32 cellular contexts compared by ENCODE assay signal in genomic region chr3:134075568-134075825, GRCh38. TPM values are rescaled to one million over a fixed set of nuclear protein-coding genes. Genes with fewer than 3 reads are reported as not detected.
"Had no signal": no experiment of that assay in that cellular context is flagged by ENCODE, and none has a peak within 500 bp of the region (broad histone marks: within the 10 kb centered on the region; RNA-seq: fewer than 3 reads in every experiment).

No MANE protein-coding gene starts in this region.

- H3K27ac ChIP-seq: adrenal gland, ascending aorta, breast epithelium, cardiac muscle cell, coronary artery, dorsolateral prefrontal cortex, esophagus muscularis mucosa, foreskin keratinocyte, gastrocnemius medialis had no signal

- H3K36me3 Mint-ChIP-seq: activated naive CD4-positive, alpha-beta T cell treated with anti-CD3 and anti-CD28 coated beads, Interleukin-2, amount 50 U/mL, for 24 hours; activated naive CD8-positive, alpha-beta T cell treated with anti-CD3 and anti-CD28 coated beads for 36 hours; brain had no signal

- H3K4me1 ChIP-seq: adrenal gland, ascending aorta, breast epithelium, foreskin keratinocyte had no signal

- H3K9me3 Mint-ChIP-seq: activated CD4-positive, alpha-beta T cell treated with anti-CD3 and anti-CD28 coated beads, Interleukin-2, amount 10 ng/mL, durations not matched to agents 24 days and 14 days; activated CD8-positive, alpha-beta T cell treated with anti-CD3 and anti-CD28 coated beads for 36 hours; activated naive CD4-positive, alpha-beta T cell treated with anti-CD3 and anti-CD28 coated beads for 36 hours; activated naive CD4-positive, alpha-beta T cell treated with anti-CD3 and anti-CD28 coated beads, Interleukin-2, amount 50 U/mL, for 24 hours; activated naive CD8-positive, alpha-beta T cell treated with anti-CD3 and anti-CD28 coated beads for 36 hours; activated naive CD8-positive, alpha-beta T cell treated with anti-CD3 and anti-CD28 coated beads, Interleukin-2, amount 50 U/mL, for 24 hours; activated T-helper 1 cell treated with anti-CD3 and anti-CD28 coated beads, Interleukin-12 subunit alpha, Interleukin-12 subunit beta, Interleukin-2, Interleukin-4 antibody, amounts not matched to agents 30 ng/mL and 10 ng/mL and 1 ng/mL, durations not matched to agents 14 hours and 24 hours and 36 hours; activated T-helper 2 cell treated with anti-CD3 and anti-CD28 coated beads, Interferon-gamma antibody, Interleukin-2, Interleukin-4, amounts not matched to agents 10 μg/mL and 5 μg/mL and 100 μg/mL, durations not matched to agents 14 hours and 24 hours and 36 hours; central memory CD8-positive, alpha-beta T cell; dendritic cell treated with granulocyte-macrophage colony-stimulating factor and Interleukin-4, amounts not matched to agents 40 ng/mL and 50 ng/mL, for 4 days had no signal

- H3K27ac Mint-ChIP-seq: activated CD4-positive, alpha-beta T cell treated with anti-CD3 and anti-CD28 coated beads for 36 hours; activated CD4-positive, alpha-beta T cell treated with anti-CD3 and anti-CD28 coated beads, Interleukin-2, amount 10 ng/mL, durations not matched to agents 24 days and 14 days; activated CD8-positive, alpha-beta T cell treated with anti-CD3 and anti-CD28 coated beads for 36 hours; activated naive CD4-positive, alpha-beta T cell treated with anti-CD3 and anti-CD28 coated beads for 36 hours; activated naive CD4-positive, alpha-beta T cell treated with anti-CD3 and anti-CD28 coated beads, Interleukin-2, amount 50 U/mL, for 24 hours; activated naive CD8-positive, alpha-beta T cell treated with anti-CD3 and anti-CD28 coated beads for 36 hours; activated naive CD8-positive, alpha-beta T cell treated with anti-CD3 and anti-CD28 coated beads, Interleukin-2, amount 50 U/mL, for 24 hours; activated T-helper 1 cell treated with anti-CD3 and anti-CD28 coated beads, Interleukin-12 subunit alpha, Interleukin-12 subunit beta, Interleukin-2, Interleukin-4 antibody, amounts not matched to agents 30 ng/mL and 10 ng/mL and 1 ng/mL, durations not matched to agents 14 hours and 24 hours and 36 hours; activated T-helper 2 cell treated with anti-CD3 and anti-CD28 coated beads, Interferon-gamma antibody, Interleukin-2, Interleukin-4, amounts not matched to agents 10 μg/mL and 5 μg/mL and 100 μg/mL, durations not matched to agents 14 hours and 24 hours and 36 hours; brain; dendritic cell treated with granulocyte-macrophage colony-stimulating factor and Interleukin-4, amounts not matched to agents 40 ng/mL and 50 ng/mL, for 4 days had no signal

- DNase-seq: activated CD4-positive, alpha-beta T cell treated with anti-CD3 and anti-CD28 coated beads for 36 hours; activated CD4-positive, alpha-beta T cell treated with anti-CD3 and anti-CD28 coated beads, Interleukin-2, amount 10 ng/mL, durations not matched to agents 24 days and 14 days; activated CD4-positive, CD25-positive, alpha-beta regulatory T cell; activated CD4-positive, CD25-positive, alpha-beta regulatory T cell treated with anti-CD3 and anti-CD28 coated beads, Interleukin-2, amount 50 U/mL, for 72 hours; activated CD8-positive, alpha-beta T cell treated with anti-CD3 and anti-CD28 coated beads for 36 hours; activated effector memory CD4-positive, alpha-beta T cell treated with anti-CD3 and anti-CD28 coated beads, Interleukin-2, amount 50 U/mL, for 16 hours; activated naive CD4-positive, alpha-beta T cell treated with anti-CD3 and anti-CD28 coated beads for 36 hours; activated naive CD8-positive, alpha-beta T cell treated with anti-CD3 and anti-CD28 coated beads for 36 hours; activated naive CD8-positive, alpha-beta T cell treated with anti-CD3 and anti-CD28 coated beads, Interleukin-2, amount 50 U/mL, for 24 hours; activated T-cell treated with anti-CD3 and anti-CD28 coated beads, Interleukin-2, amount 50 U/mL, for 1 hour; activated T-cell treated with anti-CD3 and anti-CD28 coated beads, Interleukin-2, amount 50 U/mL, for 48 hours; adrenal gland; effector memory CD4-positive, alpha-beta T cell; erythroblast; foreskin keratinocyte; gastrocnemius medialis; glutamatergic neuron; T-helper 2 cell had no signal

- H3K4me3 ChIP-seq: adrenal gland, ascending aorta, breast epithelium, cardiac muscle cell, coronary artery, dorsolateral prefrontal cortex, esophagus muscularis mucosa, gastrocnemius medialis had no signal

- H3K27me3 ChIP-seq: adrenal gland, ascending aorta, breast epithelium, cardiac muscle cell, dorsolateral prefrontal cortex, esophagus muscularis mucosa, foreskin keratinocyte, gastrocnemius medialis had no signal

- H3K9me3 ChIP-seq: adrenal gland, gastrocnemius medialis had no signal

- H3K4me1 Mint-ChIP-seq: activated CD4-positive, alpha-beta T cell treated with anti-CD3 and anti-CD28 coated beads for 36 hours; activated CD4-positive, alpha-beta T cell treated with anti-CD3 and anti-CD28 coated beads, Interleukin-2, amount 10 ng/mL, durations not matched to agents 24 days and 14 days; activated naive CD4-positive, alpha-beta T cell treated with anti-CD3 and anti-CD28 coated beads, Interleukin-2, amount 50 U/mL, for 24 hours; activated naive CD8-positive, alpha-beta T cell treated with anti-CD3 and anti-CD28 coated beads for 36 hours; activated naive CD8-positive, alpha-beta T cell treated with anti-CD3 and anti-CD28 coated beads, Interleukin-2, amount 50 U/mL, for 24 hours; central memory CD8-positive, alpha-beta T cell had no signal

- H3K36me3 ChIP-seq: adrenal gland, ascending aorta, breast epithelium, cardiac muscle cell, esophagus muscularis mucosa, gastrocnemius medialis had no signal

- H3K27me3 Mint-ChIP-seq: activated CD4-positive, alpha-beta T cell treated with anti-CD3 and anti-CD28 coated beads for 36 hours; activated CD4-positive, alpha-beta T cell treated with anti-CD3 and anti-CD28 coated beads, Interleukin-2, amount 10 ng/mL, durations not matched to agents 24 days and 14 days; activated CD8-positive, alpha-beta T cell treated with anti-CD3 and anti-CD28 coated beads for 36 hours; activated naive CD8-positive, alpha-beta T cell treated with anti-CD3 and anti-CD28 coated beads for 36 hours; activated naive CD8-positive, alpha-beta T cell treated with anti-CD3 and anti-CD28 coated beads, Interleukin-2, amount 50 U/mL, for 24 hours; dendritic cell treated with granulocyte-macrophage colony-stimulating factor and Interleukin-4, amounts not matched to agents 40 ng/mL and 50 ng/mL, for 4 days had no signal

- ATAC-seq: activated CD4-positive, alpha-beta T cell treated with anti-CD3 and anti-CD28 coated beads for 36 hours; activated CD8-positive, alpha-beta T cell treated with anti-CD3 and anti-CD28 coated beads for 36 hours; activated naive CD8-positive, alpha-beta T cell treated with anti-CD3 and anti-CD28 coated beads, Interleukin-2, amount 50 U/mL, for 24 hours; foreskin keratinocyte; gastrocnemius medialis had no signal

- H3K4me3 Mint-ChIP-seq: activated CD4-positive, alpha-beta T cell treated with anti-CD3 and anti-CD28 coated beads for 36 hours; activated CD4-positive, alpha-beta T cell treated with anti-CD3 and anti-CD28 coated beads, Interleukin-2, amount 10 ng/mL, durations not matched to agents 24 days and 14 days; activated CD8-positive, alpha-beta T cell treated with anti-CD3 and anti-CD28 coated beads for 36 hours; activated naive CD4-positive, alpha-beta T cell treated with anti-CD3 and anti-CD28 coated beads for 36 hours; activated naive CD4-positive, alpha-beta T cell treated with anti-CD3 and anti-CD28 coated beads, Interleukin-2, amount 50 U/mL, for 24 hours; activated naive CD8-positive, alpha-beta T cell treated with anti-CD3 and anti-CD28 coated beads for 36 hours; activated naive CD8-positive, alpha-beta T cell treated with anti-CD3 and anti-CD28 coated beads, Interleukin-2, amount 50 U/mL, for 24 hours; activated T-helper 1 cell treated with anti-CD3 and anti-CD28 coated beads, Interleukin-12 subunit alpha, Interleukin-12 subunit beta, Interleukin-2, Interleukin-4 antibody, amounts not matched to agents 30 ng/mL and 10 ng/mL and 1 ng/mL, durations not matched to agents 14 hours and 24 hours and 36 hours; brain; central memory CD8-positive, alpha-beta T cell; dendritic cell treated with granulocyte-macrophage colony-stimulating factor and Interleukin-4, amounts not matched to agents 40 ng/mL and 50 ng/mL, for 4 days had no signal

RNA-seq across cellular contexts. Expression of gene SLCO2A1, which starts 45.8 kb away (rescaled TPM):
- total RNA-seq: activated CD4-positive, alpha-beta T cell treated with anti-CD3 and anti-CD28 coated beads for 36 hours; activated CD4-positive, alpha-beta T cell treated with anti-CD3 and anti-CD28 coated beads, Interleukin-2, amount 10 ng/mL, durations not matched to agents 24 days and 14 days; activated CD8-positive, alpha-beta memory T cell treated with anti-CD3 and anti-CD28 coated beads for 36 hours; activated CD8-positive, alpha-beta T cell treated with anti-CD3 and anti-CD28 coated beads for 36 hours; activated naive CD4-positive, alpha-beta T cell treated with anti-CD3 and anti-CD28 coated beads for 36 hours; activated T-helper 1 cell treated with anti-CD3 and anti-CD28 coated beads, Interleukin-12 subunit alpha, Interleukin-12 subunit beta, Interleukin-2, Interleukin-4 antibody, amounts not matched to agents 30 ng/mL and 10 ng/mL and 1 ng/mL, durations not matched to agents 14 hours and 24 hours and 36 hours; activated T-helper 2 cell treated with anti-CD3 and anti-CD28 coated beads, Interferon-gamma antibody, Interleukin-2, Interleukin-4, amounts not matched to agents 10 μg/mL and 5 μg/mL and 100 μg/mL, durations not matched to agents 14 hours and 24 hours and 36 hours; T-helper 1 cell treated with Interleukin-12 subunit alpha and Interleukin-12 subunit beta and Interleukin-4 antibody, amounts not matched to agents 30 ng/mL and 1 ng/mL, for 36 hours had no signal
